9 cellular contexts compared by ENCODE assay signal in genomic region chr20:32205502-32206382, GRCh38. TPM values are rescaled to one million over a fixed set of nuclear protein-coding genes. Genes with fewer than 3 reads are reported as not detected.
DNase-seq lines count a peak whose midpoint lies in the region; ATAC-seq, FAIRE-seq and TF ChIP-seq lines count a peak whose summit lies in the region.
"Had no signal": no experiment of that assay in that cellular context is flagged by ENCODE, and none has a peak within 500 bp of the region (broad histone marks: within the 10 kb centered on the region; RNA-seq: fewer than 3 reads in every experiment).

No MANE protein-coding gene starts in this region.

- H3K36me3 ChIP-seq in CD4-positive, CD25-positive, alpha-beta regulatory T cell (ENCODE audit: control insufficient read depth, insufficient read depth, low read length): peaks cover 15% of the 10 kb centered on the region
- H3K36me3 ChIP-seq in colonic mucosa: peaks cover 8% of the 10 kb centered on the region

- H3K4me3 Mint-ChIP-seq in CD4-positive, CD25-positive, alpha-beta regulatory T cell: peak overlapping the region; percentile 95 to 98 (median 97)
- H3K4me3 Mint-ChIP-seq in naive thymus-derived CD8-positive, alpha-beta T cell: peak overlapping the region; percentile 90 to 97 (median 95)

- no peak for TF ChIP-seq CTCF in colonic mucosa (IDR thresholded peaks at IDR 0.05)

- H3K4me3 ChIP-seq in CD4-positive, CD25-positive, alpha-beta regulatory T cell (ENCODE audit: low read depth, low read length): peak overlapping the region; percentile 81
- peak overlapping the region; percentile 96 for H3K4me3 ChIP-seq in colonic mucosa

- no peaks in the 10 kb centered on the region for H3K9me3 Mint-ChIP-seq in CD4-positive, CD25-positive, alpha-beta regulatory T cell
- no peaks in the 10 kb centered on the region for H3K9me3 Mint-ChIP-seq in naive thymus-derived CD8-positive, alpha-beta T cell

- H3K4me1 Mint-ChIP-seq in CD4-positive, CD25-positive, alpha-beta regulatory T cell: peaks cover 34 to 84% (median 60%) of the 10 kb centered on the region in 4 donors
- H3K4me1 Mint-ChIP-seq in naive thymus-derived CD8-positive, alpha-beta T cell: peaks cover 45 to 78% (median 71%) of the 10 kb centered on the region in 4 donors

- no peaks in the 10 kb centered on the region for H3K27me3 ChIP-seq in CD4-positive, CD25-positive, alpha-beta regulatory T cell (ENCODE audit: control insufficient read depth, insufficient read depth, low read length)
- H3K27me3 ChIP-seq in colonic mucosa: no peaks in the 10 kb centered on the region

- DNase-seq in CD4-positive, CD25-positive, alpha-beta regulatory T cell: peak in 1 of 3 donors; percentile 10
- DNase-seq in NCI-H82 (lab: John Stamatoyannopoulos, UW) (peak; percentile 91), colonic mucosa (no peak), frontal cortex (ENCODE audit: low spot score in 2 of 2) (no peak)
- no peak for DNase-seq in naive thymus-derived CD8-positive, alpha-beta T cell

- H3K9me3 ChIP-seq in CD4-positive, CD25-positive, alpha-beta regulatory T cell (ENCODE audit: control insufficient read depth in 2 of 2, low read length in 2 of 2): no peaks in the 10 kb centered on the region
- no peaks in the 10 kb centered on the region for H3K9me3 ChIP-seq in colonic mucosa

- peaks cover 21% of the 10 kb centered on the region for H3K36me3 Mint-ChIP-seq in CD4-positive, CD25-positive, alpha-beta regulatory T cell
- peaks cover 0 to 26% (median 3%) of the 10 kb centered on the region in 3 donors for H3K36me3 Mint-ChIP-seq in naive thymus-derived CD8-positive, alpha-beta T cell

- H3K9ac ChIP-seq in colonic mucosa (ENCODE audit: low read depth in 2 of 2, low read length in 2 of 2): peak overlapping the region; percentile 19 to 96

- no peaks in the 10 kb centered on the region for H3K27me3 Mint-ChIP-seq in CD4-positive, CD25-positive, alpha-beta regulatory T cell
- H3K27me3 Mint-ChIP-seq in naive thymus-derived CD8-positive, alpha-beta T cell: no peaks in the 10 kb centered on the region

- peaks cover 61% of the 10 kb centered on the region for H3K4me1 ChIP-seq in CD4-positive, CD25-positive, alpha-beta regulatory T cell (ENCODE audit: control insufficient read depth, insufficient read depth, low read length, poor library complexity, severe bottlenecking)
- peaks cover 22% of the 10 kb centered on the region for H3K4me1 ChIP-seq in colonic mucosa

- peak overlapping the region; percentile 69 for H3K27ac ChIP-seq in CD4-positive, CD25-positive, alpha-beta regulatory T cell (ENCODE audit: insufficient read depth, low read length, poor library complexity, severe bottlenecking)
- peak overlapping the region; percentile 73 for H3K27ac ChIP-seq in colonic mucosa

- ATAC-seq in CD4-positive, CD25-positive, alpha-beta regulatory T cell (ENCODE audit: low read depth in 2 of 2): no peak
- no peak for ATAC-seq in naive thymus-derived CD8-positive, alpha-beta T cell
- ATAC-seq in GM21515 (IDR thresholded peaks at IDR 0.05; ENCODE audit: unreplicated experiment) (no peak), HG03095 (IDR thresholded peaks at IDR 0.05; ENCODE audit: unreplicated experiment) (no peak), HG03520 (IDR thresholded peaks at IDR 0.05; ENCODE audit: unreplicated experiment) (no peak)

- POLR2A ChIA-PET in naive thymus-derived CD8-positive, alpha-beta T cell (lab: Charles Lee): interaction anchor here (0.5 to 0.8 kb wide), 3 partner anchors 46 to 152 kb away, joined by 4 to 8 read pairs (median 6); partner anchors contain the start of gene ASXL1

- intact Hi-C loops in colonic mucosa (cut with DNase I): loop anchor here (10.0 kb wide), 1 partner anchor 279 kb away; no protein-coding TSS in a partner anchor

- no peak for FAIRE-seq in frontal cortex (lab: Jason Lieb, UNC)
- FAIRE-seq: endometrium had no signal

- peak overlapping the region; percentile 82 to 94 (median 89) for H3K27ac Mint-ChIP-seq in CD4-positive, CD25-positive, alpha-beta regulatory T cell
- H3K27ac Mint-ChIP-seq in naive thymus-derived CD8-positive, alpha-beta T cell: peak overlapping the region; percentile 63 to 98 (median 93)

RNA-seq across cellular contexts. Expression of gene PLAGL2, which starts 1.8 kb away (rescaled TPM):
- total RNA-seq in CD4-positive, CD25-positive, alpha-beta regulatory T cell: 22.9 TPM
- 1 to 10 TPM; 2.8 to 5.3 (median 4.0) TPM for polyA plus RNA-seq in CD4-positive, CD25-positive, alpha-beta regulatory T cell
- total RNA-seq in colonic mucosa: 10 to 100 TPM; 17.7 to 18.6 TPM
- total RNA-seq in naive thymus-derived CD8-positive, alpha-beta T cell: 10 to 100 TPM; 12.9 to 14.5 TPM
- polyA plus RNA-seq in naive thymus-derived CD8-positive, alpha-beta T cell: 1 to 10 TPM; 1.2 to 4.2 (median 2.5) TPM
- total RNA-seq in frontal cortex: 1.2 TPM

RNA-seq across cellular contexts. Expression of gene POFUT1, which starts 1.9 kb away (rescaled TPM):
- 14.1 TPM for total RNA-seq in CD4-positive, CD25-positive, alpha-beta regulatory T cell
- polyA plus RNA-seq in CD4-positive, CD25-positive, alpha-beta regulatory T cell: 10 to 100 TPM; 10.0 to 14.3 (median 12.0) TPM
- total RNA-seq in colonic mucosa (10 to 100 TPM; 26.9 to 36.3 TPM), frontal cortex (14.7 TPM)
- total RNA-seq in naive thymus-derived CD8-positive, alpha-beta T cell: 10 to 100 TPM; 15.4 to 21.8 TPM
- polyA plus RNA-seq in naive thymus-derived CD8-positive, alpha-beta T cell: 10 to 100 TPM; 10.7 to 15.0 (median 12.2) TPM
